In genomic region chr6:26659360-26660095, GRCh38 we compare ENCODE assay signal across 8 cellular contexts. TPM values are rescaled to one million over a fixed set of nuclear protein-coding genes. Genes with fewer than 3 reads are reported as not detected.
DNase-seq lines count a peak whose midpoint lies in the region; ATAC-seq and TF ChIP-seq lines count a peak whose summit lies in the region.
"Not testable (repeated sequence)": the region's sequence is repeated elsewhere in the genome, so short reads cannot be mapped to it uniquely, and the experiment has no call there.

ZNF322 (minus strand) TSS chr6:26659746; CDS start chr6:26638553, 21,193 bp downstream.

- not testable (repeated sequence) for TF ChIP-seq CTCF in LNCaP clone FGC (IDR thresholded peaks at IDR 0.05; ENCODE audit: control insufficient read depth, extremely low read depth, insufficient read depth); RWPE1 (conservative IDR thresholded peaks at IDR 0.05; ENCODE audit: low read depth); natural killer cell (IDR thresholded peaks at IDR 0.05)

- ATAC-seq in natural killer cell: peak; percentile 99

- POLR2A ChIA-PET in RWPE1 (lab: Yijun Ruan, JAX; ENCODE audit: low non-redundant PET): interaction anchor here (0.9 kb wide), 1 partner anchor 361 kb away, joined by 4 read pairs; no protein-coding TSS in a partner anchor

- intact Hi-C loops in activated T-helper 2 cell treated with anti-CD3 and anti-CD28 coated beads, Interferon-gamma antibody, Interleukin-2, Interleukin-4, amounts not matched to agents 10 μg/mL and 5 μg/mL and 100 μg/mL, durations not matched to agents 14 hours and 24 hours and 36 hours (cut with micrococcal nuclease): loop anchor here (2.0 kb wide), 1 partner anchor 63 kb away; the partner anchor contains the start of gene ABT1
- intact Hi-C loops in natural killer cell (cut with micrococcal nuclease): loop anchor here (1.0 kb wide), 1 partner anchor 63 kb away; the partner anchor contains the start of gene ABT1

- H3K4me3 Mint-ChIP-seq in activated T-helper 2 cell treated with anti-CD3 and anti-CD28 coated beads, Interferon-gamma antibody, Interleukin-2, Interleukin-4, amounts not matched to agents 10 μg/mL and 5 μg/mL and 100 μg/mL, durations not matched to agents 14 hours and 24 hours and 36 hours (ENCODE audit: low read depth): peak within 1 kb of the TSS; percentile 80
- H3K4me3 Mint-ChIP-seq in natural killer cell: peak within 1 kb of the TSS; percentile 93

- peaks cover 16% of the 10 kb centered on the region for H3K27me3 Mint-ChIP-seq in activated T-helper 2 cell treated with anti-CD3 and anti-CD28 coated beads, Interferon-gamma antibody, Interleukin-2, Interleukin-4, amounts not matched to agents 10 μg/mL and 5 μg/mL and 100 μg/mL, durations not matched to agents 14 hours and 24 hours and 36 hours (ENCODE audit: low read depth)
- peaks cover 22 to 31% of the 10 kb centered on the region in 2 donors for H3K27me3 Mint-ChIP-seq in natural killer cell (ENCODE audit: low read depth in 2 of 2)

- H3K27ac Mint-ChIP-seq in activated T-helper 2 cell treated with anti-CD3 and anti-CD28 coated beads, Interferon-gamma antibody, Interleukin-2, Interleukin-4, amounts not matched to agents 10 μg/mL and 5 μg/mL and 100 μg/mL, durations not matched to agents 14 hours and 24 hours and 36 hours: peak within 1 kb of the TSS; percentile 63
- peak within 1 kb of the TSS; percentile 75 to 81 for H3K27ac Mint-ChIP-seq in natural killer cell

- DNase-seq in Daoy (ENCODE audit: low read depth): peak; percentile 96
- DNase-seq in GOT3 (lab: John Stamatoyannopoulos, UW): peak; percentile 81
- DNase-seq in LNCaP clone FGC (ENCODE audit: low read depth): peak; percentile 69
- peak; percentile 98 for DNase-seq in RWPE1 (ENCODE audit: low spot score)
- DNase-seq in activated T-helper 2 cell treated with anti-CD3 and anti-CD28 coated beads, Interferon-gamma antibody, Interleukin-2, Interleukin-4, amounts not matched to agents 10 μg/mL and 5 μg/mL and 100 μg/mL, durations not matched to agents 14 hours and 24 hours and 36 hours (ENCODE audit: low spot score): peak; percentile 86
- DNase-seq in fibroblast of peridontal ligament (ENCODE audit: extremely low read depth): peak; percentile 88
- DNase-seq in natural killer cell: peak; percentile 90
- peak; percentile 84 for DNase-seq in stimulated activated naive CD4-positive, alpha-beta T cell treated with Interleukin-2 at 50 U/mL for 16 hours (lab: John Stamatoyannopoulos, UW)

- CTCF ChIA-PET in RWPE1 (lab: Yijun Ruan, JAX): interaction anchor here (0.6 kb wide), 1 partner anchor 9 kb away, joined by 4 read pairs; no protein-coding TSS in a partner anchor

- H3K9me3 Mint-ChIP-seq in activated T-helper 2 cell treated with anti-CD3 and anti-CD28 coated beads, Interferon-gamma antibody, Interleukin-2, Interleukin-4, amounts not matched to agents 10 μg/mL and 5 μg/mL and 100 μg/mL, durations not matched to agents 14 hours and 24 hours and 36 hours; natural killer cell: not testable (repeated sequence)

- H3K27ac ChIP-seq in RWPE1: peak within 1 kb of the TSS; percentile 78

- H3K4me1 Mint-ChIP-seq in activated T-helper 2 cell treated with anti-CD3 and anti-CD28 coated beads, Interferon-gamma antibody, Interleukin-2, Interleukin-4, amounts not matched to agents 10 μg/mL and 5 μg/mL and 100 μg/mL, durations not matched to agents 14 hours and 24 hours and 36 hours (ENCODE audit: low read depth): peaks cover 25% of the 10 kb centered on the region
- peaks cover 29 to 38% of the 10 kb centered on the region in 2 donors for H3K4me1 Mint-ChIP-seq in natural killer cell

- peak within 1 kb of the TSS; percentile 88 for H3K4me3 ChIP-seq in LNCaP clone FGC (ENCODE audit: low read depth, low read length)

- H3K36me3 Mint-ChIP-seq in activated T-helper 2 cell treated with anti-CD3 and anti-CD28 coated beads, Interferon-gamma antibody, Interleukin-2, Interleukin-4, amounts not matched to agents 10 μg/mL and 5 μg/mL and 100 μg/mL, durations not matched to agents 14 hours and 24 hours and 36 hours (ENCODE audit: low read depth): peaks cover 35% of the 10 kb centered on the region
- not testable (repeated sequence) for H3K36me3 Mint-ChIP-seq in natural killer cell

RNA-seq across cellular contexts. Expression of gene ZNF322, which starts in this region (rescaled TPM):
- 19.6 and 23.2 TPM in 2 replicates for total RNA-seq in Daoy (2014; rRNA removed; shearing (Covaris generic))
- total RNA-seq in activated T-helper 2 cell treated with anti-CD3 and anti-CD28 coated beads, Interferon-gamma antibody, Interleukin-2, Interleukin-4, amounts not matched to agents 10 μg/mL and 5 μg/mL and 100 μg/mL, durations not matched to agents 14 hours and 24 hours and 36 hours: 10.4 and 11.3 TPM in 2 replicates
- total RNA-seq in natural killer cell: 10 to 100 TPM in 1 of 3 donors, 1 to 10 TPM in 2; 7.0 to 12.1 (median 9.3) TPM

Comparison
In these comparisons a context has a peak if more than half of its experiments do, and no peak if none do; other contexts are left out.
1. Peak in every context shown above with its lines: DNase-seq, ATAC-seq, H3K4me3 ChIP-seq and H3K27ac ChIP-seq.